ENCODE assay signal across 8 cellular contexts in the genomic region with DNA sequence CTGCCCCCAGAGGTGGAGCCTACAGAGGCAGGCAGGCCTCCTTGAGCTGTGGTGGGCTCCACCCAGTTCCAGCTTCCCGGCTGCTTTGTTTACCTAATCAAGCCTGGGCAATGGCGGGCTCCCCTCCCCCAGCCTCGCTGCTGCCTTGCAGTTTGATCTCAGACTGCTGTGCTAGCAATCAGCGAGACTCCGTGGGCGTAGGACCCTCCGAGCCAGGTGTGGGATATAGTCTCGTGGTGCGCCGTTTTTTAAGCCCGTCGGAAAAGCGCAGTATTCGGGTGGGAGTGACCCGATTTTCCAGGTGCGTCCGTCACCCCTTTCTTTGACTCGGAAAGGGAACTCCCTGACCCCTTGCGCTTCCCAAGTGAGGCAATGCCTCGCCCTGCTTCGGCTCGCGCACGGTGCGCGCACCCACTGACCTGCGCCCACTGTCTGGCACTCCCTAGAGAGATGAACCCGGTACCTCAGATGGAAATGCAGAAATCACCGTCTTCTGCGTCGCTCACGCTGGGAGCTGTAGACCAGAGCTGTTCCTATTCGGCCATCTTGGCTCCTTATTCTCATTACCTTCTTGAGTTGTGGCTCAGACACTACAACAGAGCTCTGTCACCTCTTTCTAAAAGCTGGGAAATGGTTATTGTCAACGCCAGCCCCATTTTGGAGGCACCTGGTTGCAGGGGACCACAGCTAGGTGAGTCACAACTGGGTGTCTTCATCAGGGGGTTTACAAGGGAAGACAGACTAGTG. TPM values are rescaled to one million over a fixed set of nuclear protein-coding genes. Genes with fewer than 3 reads are reported as not detected.
DNase-seq lines count a peak whose midpoint lies in the region; ATAC-seq, FAIRE-seq and TF ChIP-seq lines count a peak whose summit lies in the region.
"Not testable (repeated sequence)": the region's sequence is repeated elsewhere in the genome, so short reads cannot be mapped to it uniquely, and the experiment has no call there.

No MANE protein-coding gene starts in this region.

- H3K9ac ChIP-seq in HepG2 (ENCODE audit: insufficient read depth, low read depth, low read length), result not testable (repeated sequence)

- TF ChIP-seq EP300 in HepG2 (IDR thresholded peaks at IDR 0.05; ENCODE audit: low read depth in 2 of 2, low read length in 2 of 2); HepG2 (CRISPR knock-in tag; IDR thresholded peaks at IDR 0.05; ENCODE audit: borderline replicate concordance); upper lobe of left lung (IDR thresholded peaks at IDR 0.05): not testable (repeated sequence)

- H3K4me1 ChIP-seq in HEK293 (ENCODE audit: control insufficient read depth, insufficient read depth, low read length), result not testable (repeated sequence)
- H3K4me1 ChIP-seq in HepG2 (ENCODE audit: insufficient read depth, low read length) (peaks cover 15% of the 10 kb centered on the region), upper lobe of left lung (peaks cover 4 to 13% (median 6%) of the 10 kb centered on the region in 4 donors)

- H3K36me3 Mint-ChIP-seq in endothelial cell (ENCODE audit: low read depth, unreplicated experiment), result not testable (repeated sequence)

- not testable (repeated sequence) for H4K20me1 ChIP-seq in HepG2 (ENCODE audit: insufficient read depth, low read length)

- in situ Hi-C loops in HepG2 (cut with HindIII; ENCODE audit: extremely low pct_ligation_motif_present, low pct_unique_long_range_greater_than_20kb), result not testable (repeated sequence)

- not testable (repeated sequence) for TF ChIP-seq CTCF in HEK293 (tag by site-specific recombination; IDR thresholded peaks at IDR 0.05); VCaP (conservative IDR thresholded peaks at IDR 0.05); endothelial cell (IDR thresholded peaks at IDR 0.05; ENCODE audit: unreplicated experiment); HepG2 (CRISPR knock-in tag; IDR thresholded peaks at IDR 0.05); upper lobe of left lung (IDR thresholded peaks at IDR 0.05)

- TF ChIP-seq POLR2A in HepG2 (IDR thresholded peaks at IDR 0.05; ENCODE audit: insufficient read depth in 1 of 2, low read depth in 2 of 2, low read length in 2 of 2), result not testable (repeated sequence)
- TF ChIP-seq POLR2A in upper lobe of left lung (IDR thresholded peaks at IDR 0.05), result peak in 1 of 4 donors; percentile 21

- not testable (repeated sequence) for TF ChIP-seq RAD21 in HepG2 (CRISPR knock-in tag; IDR thresholded peaks at IDR 0.05)

- peak; percentile 18 for DNase-seq in NCI-H69 (lab: John Stamatoyannopoulos, UW)
- DNase-seq in activated gamma-delta T cell treated with anti-CD3 and anti-CD28 coated beads, Interleukin-2, amount 50 U/mL, for 16 hours (ENCODE audit: low read depth), result peak; percentile 62
- DNase-seq in endothelial cell (ENCODE audit: low spot score); HepG2 (ENCODE audit: low spot score); skeletal muscle cell (ENCODE audit: low read depth); upper lobe of left lung: not testable (repeated sequence)

- not testable (repeated sequence) for H3K36me3 ChIP-seq in HEK293 (ENCODE audit: control insufficient read depth in 2 of 2, insufficient read depth in 1 of 2, low read length in 2 of 2); HepG2 (replicated peaks in 1 of 2; ENCODE audit: control insufficient read depth in 1 of 2, insufficient read depth in 2 of 2, low read length in 2 of 2); upper lobe of left lung

- BruUV-seq in HepG2 (replicated peaks; lab: Mats Ljungman, UMichigan), result not testable (repeated sequence)

- not testable (repeated sequence) for H3K9me3 Mint-ChIP-seq in endothelial cell (ENCODE audit: unreplicated experiment)

- not testable (repeated sequence) for H3K27me3 Mint-ChIP-seq in endothelial cell (ENCODE audit: unreplicated experiment)

- POLR2A ChIA-PET in HEK293 (lab: Yijun Ruan, JAX); HepG2 (lab: Yijun Ruan, JAX): not testable (repeated sequence)

- H3K27me3 ChIP-seq in HepG2 (ENCODE audit: control insufficient read depth in 1 of 2, insufficient read depth in 2 of 2, low read length in 2 of 2); upper lobe of left lung: not testable (repeated sequence)

- H3K4me3 ChIP-seq in HEK293 (ENCODE audit: low read depth, low read length), result not testable (repeated sequence)
- H3K4me3 ChIP-seq in HepG2 (replicated peaks in 1 of 3; ENCODE audit: insufficient read depth in 1 of 3, low read depth in 2 of 3, low read length in 3 of 3), result 0 out of 6 replicates have a peak overlapping the region, but pooled peaks of 1 of the 3 experiments have one; percentile 41
- peak overlapping the region; percentile 20 for H3K4me3 ChIP-seq in skeletal muscle cell (ENCODE audit: low read depth, low read length)
- peak overlapping the region; percentile 14 to 54 (median 42) for H3K4me3 ChIP-seq in upper lobe of left lung

- not testable (repeated sequence) for H3K4me1 Mint-ChIP-seq in endothelial cell (ENCODE audit: unreplicated experiment)

- FAIRE-seq in HepG2 (lab: Jason Lieb, UNC), result not testable (repeated sequence)

- peak overlapping the region; percentile 85 for H3K4me3 Mint-ChIP-seq in endothelial cell (ENCODE audit: unreplicated experiment)

- intact Hi-C loops in HepG2 (cut with micrococcal nuclease; ENCODE audit: unreplicated experiment), result not testable (repeated sequence)

- not testable (repeated sequence) for H3K9me3 ChIP-seq in HEK293 (ENCODE audit: control insufficient read depth, insufficient read depth, low read depth, low read length); HepG2 (ENCODE audit: low read length); upper lobe of left lung

- peak overlapping the region; percentile 54 for H2AFZ ChIP-seq in HepG2 (ENCODE audit: low read length)

- H3K79me2 ChIP-seq in HepG2 (ENCODE audit: insufficient read depth, low read length), result not testable (repeated sequence)

- 90% methylated on average over 21 of the region's 34 CpGs for WGBS in HepG2 (ENCODE audit: low lambda C conversion rate)
- 81 to 85% methylated on average over 13 to 20 of the region's 34 CpGs for WGBS in upper lobe of left lung, 2 donors

- H3K27ac ChIP-seq in HEK293 (ENCODE audit: extremely low read depth, low read depth, low read length); HepG2 (ENCODE audit: extremely low read length, insufficient read depth, low read length): not testable (repeated sequence)
- H3K27ac ChIP-seq in VCaP, result peak overlapping the region; percentile 88
- peak overlapping the region; percentile 45 to 83 (median 74) for H3K27ac ChIP-seq in upper lobe of left lung

- H3K4me2 ChIP-seq in HepG2 (ENCODE audit: low read depth, low read length), result peak overlapping the region; percentile 76; the same call in 1 of the 2 replicates

- peak overlapping the region; percentile 84 for H3K27ac Mint-ChIP-seq in endothelial cell (ENCODE audit: unreplicated experiment)

- CTCF ChIA-PET in HEK293 (lab: Yijun Ruan, JAX), result interaction anchor here (4.1 kb wide), 1 partner anchor 7 kb away, joined by 29 read pairs; no protein-coding TSS in a partner anchor
- CTCF ChIA-PET in HepG2 (lab: Yijun Ruan, JAX; ENCODE audit: low intra/inter-chr PET ratio, low total read pairs), result not testable (repeated sequence)

- ATAC-seq in HepG2, result not testable (repeated sequence)
- peak in 1 of 2 donors; percentile 43 for ATAC-seq in upper lobe of left lung (ENCODE audit: low FRiP score in 2 of 2)

TF ChIP-seq in HEK293, 187 proteins besides CTCF, POLR2A, EP300 and RAD21 (continues in another document):
- 0 out of 2 replicates have a peak, but pooled peaks have one; percentile 23 for TF ChIP-seq YY1 (tag by site-specific recombination; IDR thresholded peaks at IDR 0.05)

RNA-seq across cellular contexts. Expression of a gene that starts 15.6 kb away (rescaled TPM):
- total RNA-seq in endothelial cell (ENCODE audit: unreplicated experiment) (218 TPM), HepG2 (2016; rRNA removed; fragmentation: Illumina TruSeq; extraction: Trizol) (256 and 343 TPM in 2 replicates), upper lobe of left lung (100 to 1,000 TPM in 3 of 6 donors, 10 to 100 TPM in 3; 37.7 to 131 (median 102) TPM)
- 164 and 167 TPM in 2 replicates for total RNA-seq in HepG2 (2016; cell fraction: cytosol; rRNA removed; fragmentation: Illumina TruSeq; extraction: Trizol; ENCODE audit: low read depth)
- total RNA-seq in HepG2 (2016; cell fraction: insoluble cytoplasmic fraction; rRNA removed; fragmentation: Illumina TruSeq; extraction: Trizol), result 249 and 372 TPM in 2 replicates
- 151 and 155 TPM in 2 replicates for total RNA-seq in HepG2 (2016; cell fraction: membrane; rRNA removed; fragmentation: Illumina TruSeq; extraction: Trizol)
- 91.7 and 110 TPM in 2 replicates for total RNA-seq in HepG2 (2016; cell fraction: nucleus; rRNA removed; fragmentation: Illumina TruSeq; extraction: Trizol)
- 210 and 297 TPM in 2 replicates for polyA plus RNA-seq in HepG2 (2011; rRNA removed)
- polyA plus RNA-seq in HepG2 (2011; cell fraction: cytosol; rRNA removed), result 191 and 238 TPM in 2 replicates
- 57.6 and 58.8 TPM in 2 replicates for polyA plus RNA-seq in HepG2 (2011; cell fraction: nucleus; rRNA removed)
- polyA plus RNA-seq in HepG2 (2012), result 189 and 218 TPM in 2 replicates
- 156 and 166 TPM in 2 replicates for polyA plus RNA-seq in HepG2 (2016; cell fraction: cytosol; fragmentation: Illumina TruSeq; extraction: Trizol; ENCODE audit: low read depth)
- polyA plus RNA-seq in HepG2 (2016; cell fraction: insoluble cytoplasmic fraction; fragmentation: Illumina TruSeq; extraction: Trizol; ENCODE audit: low read depth), result 387 and 430 TPM in 2 replicates
- polyA plus RNA-seq in HepG2 (2016; cell fraction: membrane; fragmentation: Illumina TruSeq; extraction: Trizol; ENCODE audit: low read depth), result 145 and 159 TPM in 2 replicates
- 154 and 160 TPM in 2 replicates for polyA plus RNA-seq in HepG2 (2016; cell fraction: nucleus; fragmentation: Illumina TruSeq; extraction: Trizol; ENCODE audit: insufficient read depth, low read depth)
- 48.9 and 100 TPM in 2 replicates for polyA minus RNA-seq in HepG2 (2011; rRNA and poly(A)+ RNA removed; ENCODE audit: low replicate concordance)
- 42.2 and 52.1 TPM in 2 replicates for polyA minus RNA-seq in HepG2 (2011; cell fraction: cytosol; rRNA and poly(A)+ RNA removed)
- 34.6 and 39.2 TPM in 2 replicates for polyA minus RNA-seq in HepG2 (2011; cell fraction: nucleus; rRNA and poly(A)+ RNA removed)
